In the genomic region with DNA sequence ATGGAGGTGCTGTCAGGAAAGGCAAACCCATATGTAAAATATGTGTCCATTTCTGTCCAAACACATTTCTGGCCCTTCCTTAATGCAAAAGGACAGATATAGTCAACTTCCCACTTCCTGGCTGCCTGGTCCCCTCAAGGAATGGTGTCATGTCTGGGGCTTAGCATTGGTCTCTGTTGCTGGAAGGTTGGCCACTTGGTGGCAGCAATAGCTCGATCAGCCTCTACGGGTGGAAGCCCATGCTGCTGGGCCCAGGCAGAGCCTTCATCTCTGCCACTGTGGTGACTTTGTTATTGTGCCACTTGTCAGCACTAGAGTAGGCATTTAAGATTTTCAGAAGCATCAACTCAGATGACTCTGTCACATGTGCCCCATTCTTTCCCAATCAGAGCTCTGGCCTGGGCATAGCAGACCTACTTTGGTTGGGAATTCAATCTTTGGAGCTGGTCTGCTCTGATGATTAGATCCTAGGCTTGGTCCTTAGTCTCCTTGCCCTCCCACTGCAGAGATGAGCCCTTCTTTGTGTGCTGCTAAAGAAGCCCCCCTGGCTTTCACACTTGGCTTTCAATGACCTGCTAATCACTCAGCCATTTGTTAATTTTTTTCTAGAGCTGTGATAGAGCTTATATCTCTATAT, we compare ENCODE assay signal across 1 cellular context.
TF ChIP-seq lines count a peak whose summit lies in the region.

No MANE protein-coding gene starts in this region.

TF ChIP-seq in GM23338, 12 proteins besides CTCF, POLR2A, EP300 and RAD21 (continued from another document):
- TF ChIP-seq, protein P1, sequence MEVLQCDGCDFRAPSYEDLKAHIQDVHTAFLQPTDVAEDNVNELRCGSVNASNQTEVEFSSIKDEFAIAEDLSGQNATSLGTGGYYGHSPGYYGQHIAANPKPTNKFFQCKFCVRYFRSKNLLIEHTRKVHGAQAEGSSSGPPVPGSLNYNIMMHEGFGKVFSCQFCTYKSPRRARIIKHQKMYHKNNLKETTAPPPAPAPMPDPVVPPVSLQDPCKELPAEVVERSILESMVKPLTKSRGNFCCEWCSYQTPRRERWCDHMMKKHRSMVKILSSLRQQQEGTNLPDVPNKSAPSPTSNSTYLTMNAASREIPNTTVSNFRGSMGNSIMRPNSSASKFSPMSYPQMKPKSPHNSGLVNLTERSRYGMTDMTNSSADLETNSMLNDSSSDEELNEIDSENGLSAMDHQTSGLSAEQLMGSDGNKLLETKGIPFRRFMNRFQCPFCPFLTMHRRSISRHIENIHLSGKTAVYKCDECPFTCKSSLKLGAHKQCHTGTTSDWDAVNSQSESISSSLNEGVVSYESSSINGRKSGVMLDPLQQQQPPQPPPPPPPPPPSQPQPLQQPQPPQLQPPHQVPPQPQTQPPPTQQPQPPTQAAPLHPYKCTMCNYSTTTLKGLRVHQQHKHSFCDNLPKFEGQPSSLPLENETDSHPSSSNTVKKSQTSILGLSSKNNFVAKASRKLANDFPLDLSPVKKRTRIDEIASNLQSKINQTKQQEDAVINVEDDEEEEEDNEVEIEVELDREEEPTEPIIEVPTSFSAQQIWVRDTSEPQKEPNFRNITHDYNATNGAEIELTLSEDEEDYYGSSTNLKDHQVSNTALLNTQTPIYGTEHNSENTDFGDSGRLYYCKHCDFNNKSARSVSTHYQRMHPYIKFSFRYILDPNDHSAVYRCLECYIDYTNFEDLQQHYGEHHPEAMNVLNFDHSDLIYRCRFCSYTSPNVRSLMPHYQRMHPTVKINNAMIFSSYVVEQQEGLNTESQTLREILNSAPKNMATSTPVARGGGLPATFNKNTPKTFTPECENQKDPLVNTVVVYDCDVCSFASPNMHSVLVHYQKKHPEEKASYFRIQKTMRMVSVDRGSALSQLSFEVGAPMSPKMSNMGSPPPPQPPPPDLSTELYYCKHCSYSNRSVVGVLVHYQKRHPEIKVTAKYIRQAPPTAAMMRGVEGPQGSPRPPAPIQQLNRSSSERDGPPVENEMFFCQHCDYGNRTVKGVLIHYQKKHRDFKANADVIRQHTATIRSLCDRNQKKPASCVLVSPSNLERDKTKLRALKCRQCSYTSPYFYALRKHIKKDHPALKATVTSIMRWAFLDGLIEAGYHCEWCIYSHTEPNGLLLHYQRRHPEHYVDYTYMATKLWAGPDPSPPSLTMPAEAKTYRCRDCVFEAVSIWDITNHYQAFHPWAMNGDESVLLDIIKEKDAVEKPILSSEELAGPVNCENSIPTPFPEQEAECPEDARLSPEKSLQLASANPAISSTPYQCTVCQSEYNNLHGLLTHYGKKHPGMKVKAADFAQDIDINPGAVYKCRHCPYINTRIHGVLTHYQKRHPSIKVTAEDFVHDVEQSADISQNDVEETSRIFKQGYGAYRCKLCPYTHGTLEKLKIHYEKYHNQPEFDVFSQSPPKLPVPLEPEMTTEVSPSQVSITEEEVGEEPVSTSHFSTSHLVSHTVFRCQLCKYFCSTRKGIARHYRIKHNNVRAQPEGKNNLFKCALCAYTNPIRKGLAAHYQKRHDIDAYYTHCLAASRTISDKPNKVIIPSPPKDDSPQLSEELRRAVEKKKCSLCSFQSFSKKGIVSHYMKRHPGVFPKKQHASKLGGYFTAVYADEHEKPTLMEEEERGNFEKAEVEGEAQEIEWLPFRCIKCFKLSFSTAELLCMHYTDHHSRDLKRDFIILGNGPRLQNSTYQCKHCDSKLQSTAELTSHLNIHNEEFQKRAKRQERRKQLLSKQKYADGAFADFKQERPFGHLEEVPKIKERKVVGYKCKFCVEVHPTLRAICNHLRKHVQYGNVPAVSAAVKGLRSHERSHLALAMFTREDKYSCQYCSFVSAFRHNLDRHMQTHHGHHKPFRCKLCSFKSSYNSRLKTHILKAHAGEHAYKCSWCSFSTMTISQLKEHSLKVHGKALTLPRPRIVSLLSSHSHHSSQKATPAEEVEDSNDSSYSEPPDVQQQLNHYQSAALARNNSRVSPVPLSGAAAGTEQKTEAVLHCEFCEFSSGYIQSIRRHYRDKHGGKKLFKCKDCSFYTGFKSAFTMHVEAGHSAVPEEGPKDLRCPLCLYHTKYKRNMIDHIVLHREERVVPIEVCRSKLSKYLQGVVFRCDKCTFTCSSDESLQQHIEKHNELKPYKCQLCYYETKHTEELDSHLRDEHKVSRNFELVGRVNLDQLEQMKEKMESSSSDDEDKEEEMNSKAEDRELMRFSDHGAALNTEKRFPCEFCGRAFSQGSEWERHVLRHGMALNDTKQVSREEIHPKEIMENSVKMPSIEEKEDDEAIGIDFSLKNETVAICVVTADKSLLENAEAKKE (CRISPR knock-in tag; IDR thresholded peaks at IDR 0.05), result no peak
- TF ChIP-seq ZNF331 (CRISPR knock-in tag; IDR thresholded peaks at IDR 0.05; ENCODE audit: low read depth) (no peak), STAT1 (IDR thresholded peaks at IDR 0.05; ENCODE audit: unreplicated experiment) (no peak), EZH2 (IDR thresholded peaks at IDR 0.05; ENCODE audit: low read depth, unreplicated experiment) (no peak), ZNF114 (CRISPR knock-in tag; IDR thresholded peaks at IDR 0.05) (no peak), NANOG (IDR thresholded peaks at IDR 0.05; ENCODE audit: borderline replicate concordance) (no peak), JUNB (IDR thresholded peaks at IDR 0.05; ENCODE audit: unreplicated experiment) (no peak), CREB1 (CRISPR knock-in tag; IDR thresholded peaks at IDR 0.05; ENCODE audit: low read depth) (no peak)
- TF ChIP-seq, protein P2, sequence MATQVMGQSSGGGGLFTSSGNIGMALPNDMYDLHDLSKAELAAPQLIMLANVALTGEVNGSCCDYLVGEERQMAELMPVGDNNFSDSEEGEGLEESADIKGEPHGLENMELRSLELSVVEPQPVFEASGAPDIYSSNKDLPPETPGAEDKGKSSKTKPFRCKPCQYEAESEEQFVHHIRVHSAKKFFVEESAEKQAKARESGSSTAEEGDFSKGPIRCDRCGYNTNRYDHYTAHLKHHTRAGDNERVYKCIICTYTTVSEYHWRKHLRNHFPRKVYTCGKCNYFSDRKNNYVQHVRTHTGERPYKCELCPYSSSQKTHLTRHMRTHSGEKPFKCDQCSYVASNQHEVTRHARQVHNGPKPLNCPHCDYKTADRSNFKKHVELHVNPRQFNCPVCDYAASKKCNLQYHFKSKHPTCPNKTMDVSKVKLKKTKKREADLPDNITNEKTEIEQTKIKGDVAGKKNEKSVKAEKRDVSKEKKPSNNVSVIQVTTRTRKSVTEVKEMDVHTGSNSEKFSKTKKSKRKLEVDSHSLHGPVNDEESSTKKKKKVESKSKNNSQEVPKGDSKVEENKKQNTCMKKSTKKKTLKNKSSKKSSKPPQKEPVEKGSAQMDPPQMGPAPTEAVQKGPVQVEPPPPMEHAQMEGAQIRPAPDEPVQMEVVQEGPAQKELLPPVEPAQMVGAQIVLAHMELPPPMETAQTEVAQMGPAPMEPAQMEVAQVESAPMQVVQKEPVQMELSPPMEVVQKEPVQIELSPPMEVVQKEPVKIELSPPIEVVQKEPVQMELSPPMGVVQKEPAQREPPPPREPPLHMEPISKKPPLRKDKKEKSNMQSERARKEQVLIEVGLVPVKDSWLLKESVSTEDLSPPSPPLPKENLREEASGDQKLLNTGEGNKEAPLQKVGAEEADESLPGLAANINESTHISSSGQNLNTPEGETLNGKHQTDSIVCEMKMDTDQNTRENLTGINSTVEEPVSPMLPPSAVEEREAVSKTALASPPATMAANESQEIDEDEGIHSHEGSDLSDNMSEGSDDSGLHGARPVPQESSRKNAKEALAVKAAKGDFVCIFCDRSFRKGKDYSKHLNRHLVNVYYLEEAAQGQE (IDR thresholded peaks at IDR 0.05; ENCODE audit: unreplicated experiment), result no peak
- TF ChIP-seq, protein P3, sequence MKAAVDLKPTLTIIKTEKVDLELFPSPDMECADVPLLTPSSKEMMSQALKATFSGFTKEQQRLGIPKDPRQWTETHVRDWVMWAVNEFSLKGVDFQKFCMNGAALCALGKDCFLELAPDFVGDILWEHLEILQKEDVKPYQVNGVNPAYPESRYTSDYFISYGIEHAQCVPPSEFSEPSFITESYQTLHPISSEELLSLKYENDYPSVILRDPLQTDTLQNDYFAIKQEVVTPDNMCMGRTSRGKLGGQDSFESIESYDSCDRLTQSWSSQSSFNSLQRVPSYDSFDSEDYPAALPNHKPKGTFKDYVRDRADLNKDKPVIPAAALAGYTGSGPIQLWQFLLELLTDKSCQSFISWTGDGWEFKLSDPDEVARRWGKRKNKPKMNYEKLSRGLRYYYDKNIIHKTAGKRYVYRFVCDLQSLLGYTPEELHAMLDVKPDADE (IDR thresholded peaks at IDR 0.05), result no peak
